Comparison of ENCODE assay signal across 9 cellular contexts in the genomic region with DNA sequence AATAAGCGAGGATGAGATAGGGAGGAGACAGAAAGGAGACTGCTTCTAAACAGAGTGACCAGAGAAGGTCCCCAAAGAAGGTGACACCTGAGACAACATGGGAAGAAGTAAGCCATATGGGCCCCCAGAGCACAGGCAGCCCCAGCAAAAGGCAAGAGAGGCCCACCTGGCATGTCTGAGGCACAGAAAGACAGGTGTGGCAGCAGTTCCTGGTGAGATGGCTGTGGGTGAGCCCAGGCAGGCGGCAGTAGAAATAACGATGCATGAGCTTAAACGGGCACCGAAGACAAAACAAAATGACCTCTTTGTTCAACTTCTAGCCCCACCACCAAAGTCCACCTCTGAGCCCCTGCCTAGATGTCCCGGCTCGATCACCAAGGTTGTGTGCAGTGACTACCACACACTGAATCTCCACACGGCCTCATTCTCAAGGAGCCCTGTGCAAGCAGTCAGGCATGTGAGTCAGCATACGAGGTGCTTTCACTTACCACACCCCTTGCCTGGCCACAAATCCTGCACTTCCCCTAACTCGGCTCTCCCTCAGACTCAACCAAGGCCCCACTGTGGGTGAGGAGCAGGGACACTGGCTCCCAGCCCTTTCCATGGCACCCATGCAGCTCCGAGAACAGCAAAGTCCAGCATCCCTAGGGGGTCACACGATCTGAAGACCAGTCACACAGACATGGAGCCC.
DNase-seq lines count a peak whose midpoint lies in the region; ATAC-seq and TF ChIP-seq lines count a peak whose summit lies in the region.
"Had no signal": no experiment of that assay in that cellular context is flagged by ENCODE, and none has a peak within 500 bp of the region (broad histone marks: within the 10 kb centered on the region; RNA-seq: fewer than 3 reads in every experiment).

No MANE protein-coding gene starts in this region.

- no peaks in the 10 kb centered on the region for H3K36me3 ChIP-seq in sigmoid colon

- intact Hi-C loops in activated CD8-positive, alpha-beta T cell treated with anti-CD3 and anti-CD28 coated beads for 36 hours (cut with micrococcal nuclease): no loop called here
- intact Hi-C loops in sigmoid colon (cut with DNase I): no loop called here

- no peaks in the 10 kb centered on the region for H3K36me3 Mint-ChIP-seq in activated CD8-positive, alpha-beta T cell treated with anti-CD3 and anti-CD28 coated beads for 36 hours (ENCODE audit: low read depth)

- WGBS in sigmoid colon, 2 donors: 27 to 40% methylated on average over 12 of the region's 12 CpGs

- peak; percentile 82 for ATAC-seq in activated CD8-positive, alpha-beta T cell treated with anti-CD3 and anti-CD28 coated beads for 36 hours
- no peak for ATAC-seq in HG02642 (IDR thresholded peaks at IDR 0.05; ENCODE audit: poor library complexity, unreplicated experiment)

- CTCF ChIA-PET in activated CD8-positive, alpha-beta T cell treated with anti-CD3 and anti-CD28 coated beads for 36 hours (lab: Charles Lee): no interaction called here

- no peak overlapping the region for H3K4me3 Mint-ChIP-seq in activated CD8-positive, alpha-beta T cell treated with anti-CD3 and anti-CD28 coated beads for 36 hours
- H3K4me3 Mint-ChIP-seq: nephron had no signal

- no peaks in the 10 kb centered on the region for H3K9me3 Mint-ChIP-seq in activated CD8-positive, alpha-beta T cell treated with anti-CD3 and anti-CD28 coated beads for 36 hours
- H3K9me3 Mint-ChIP-seq: nephron had no signal

- no peaks in the 10 kb centered on the region for H3K27me3 Mint-ChIP-seq in activated CD8-positive, alpha-beta T cell treated with anti-CD3 and anti-CD28 coated beads for 36 hours

- POLR2A ChIA-PET in activated CD8-positive, alpha-beta T cell treated with anti-CD3 and anti-CD28 coated beads for 36 hours (lab: Charles Lee): no interaction called here

- peak overlapping the region; percentile 76 to 94 (median 90) for H3K27ac ChIP-seq in sigmoid colon

- TF ChIP-seq POLR2A in sigmoid colon (IDR thresholded peaks at IDR 0.05): no peak

- no peaks in the 10 kb centered on the region for H3K9me3 ChIP-seq in sigmoid colon

- peaks cover 59% of the 10 kb centered on the region for H3K4me1 Mint-ChIP-seq in activated CD8-positive, alpha-beta T cell treated with anti-CD3 and anti-CD28 coated beads for 36 hours (ENCODE audit: low read depth)

- H3K27me3 ChIP-seq in sigmoid colon: no peaks in the 10 kb centered on the region

- H3K4me3 ChIP-seq in fibroblast of pulmonary artery (replicated peaks; ENCODE audit: low read depth, low read length) (no peak overlapping the region), sigmoid colon (no peak overlapping the region)

- DNase-seq in GF-D8 (lab: John Stamatoyannopoulos, UW) (peak; percentile 55), HT1080 (ENCODE audit: low read depth) (peak; percentile 91), fibroblast of pulmonary artery (ENCODE audit: low read depth) (peak; percentile 67), sigmoid colon (peak; percentile 81), NCI-H1048 (lab: John Stamatoyannopoulos, UW) (no peak), occipital lobe (lab: John Stamatoyannopoulos, UW) (no peak)
- peak; percentile 66 for DNase-seq in activated CD8-positive, alpha-beta T cell treated with anti-CD3 and anti-CD28 coated beads for 36 hours

- TF ChIP-seq CTCF in activated CD8-positive, alpha-beta T cell treated with anti-CD3 and anti-CD28 coated beads for 36 hours (IDR thresholded peaks at IDR 0.05): no peak
- TF ChIP-seq CTCF in fibroblast of pulmonary artery (IDR thresholded peaks at IDR 0.05; ENCODE audit: low read length, missing control alignments) (no peak), sigmoid colon (IDR thresholded peaks at IDR 0.05) (no peak)

- peaks cover 0 to 85% (median 83%) of the 10 kb centered on the region in 4 donors for H3K4me1 ChIP-seq in sigmoid colon

- no peak for TF ChIP-seq EP300 in sigmoid colon (IDR thresholded peaks at IDR 0.05)

- no peak overlapping the region for H3K27ac Mint-ChIP-seq in activated CD8-positive, alpha-beta T cell treated with anti-CD3 and anti-CD28 coated beads for 36 hours

Comparison
In these comparisons a context has a peak if more than half of its experiments do, and no peak if none do; other contexts are left out.
1. DNase-seq: peak in GF-D8 (single experiment), HT1080 (single experiment), activated CD8-positive, alpha-beta T cell treated with anti-CD3 and anti-CD28 coated beads for 36 hours (single experiment), fibroblast of pulmonary artery (single experiment) and sigmoid colon (single experiment); none in NCI-H1048 (single experiment) and occipital lobe (single experiment).